8 cellular contexts compared by ENCODE assay signal in the genomic region with DNA sequence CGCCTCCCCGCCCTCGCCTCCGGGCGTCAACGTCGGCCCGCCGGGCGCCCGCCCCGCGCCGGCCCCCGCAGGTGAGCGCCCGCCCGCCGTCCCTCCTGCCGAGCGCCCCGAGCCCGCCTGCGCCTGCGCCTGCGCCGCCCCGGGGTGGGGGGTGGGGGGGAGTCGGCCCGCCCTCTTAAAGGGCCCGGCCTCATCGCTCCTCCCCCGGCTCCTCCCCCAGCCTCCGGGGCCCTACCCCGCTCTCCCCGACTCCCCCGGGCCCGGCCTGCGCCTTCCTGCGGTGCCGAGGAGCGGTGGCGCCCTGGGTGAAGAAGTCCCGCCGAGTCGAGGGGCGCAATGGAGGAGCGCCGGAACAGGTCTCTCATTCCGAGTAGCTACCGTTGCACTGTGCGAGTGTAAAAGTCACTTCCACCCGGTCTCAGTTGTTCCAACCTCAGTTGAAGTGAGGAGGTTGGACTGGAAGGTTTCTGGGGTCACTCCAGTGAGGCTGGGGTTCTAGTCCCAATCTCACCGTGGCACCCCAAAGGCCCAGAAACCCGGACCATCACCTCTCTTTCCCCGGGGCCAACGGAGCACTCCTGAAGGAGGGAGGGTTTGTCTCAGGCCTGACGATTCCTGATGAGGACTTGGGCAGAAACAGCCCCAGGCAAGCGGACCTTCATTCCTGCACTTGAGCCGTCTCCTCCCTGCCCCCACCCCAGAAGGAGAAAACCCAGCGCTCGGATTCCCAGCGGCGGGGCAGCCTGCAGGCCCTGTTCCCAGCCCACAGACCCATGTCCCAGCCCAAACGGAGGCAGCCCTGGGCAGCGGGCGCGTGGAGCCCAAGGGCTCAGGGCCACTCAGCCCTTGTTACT. TPM values are rescaled to one million over a fixed set of nuclear protein-coding genes. Genes with fewer than 3 reads are reported as not detected.
A peak's percentile ranks its signal among the peaks of the same experiment; 100 is the strongest.
DNase-seq lines count a peak whose midpoint lies in the region; ATAC-seq and TF ChIP-seq lines count a peak whose summit lies in the region.

No MANE protein-coding gene starts in this region.

- no peaks in the 10 kb centered on the region for H3K9me3 ChIP-seq in ES-I3 (ENCODE audit: control insufficient read depth, insufficient read depth, low read length)
- no peaks in the 10 kb centered on the region for H3K9me3 ChIP-seq in SU-DHL-6 (ENCODE audit: insufficient read depth, low read length)
- no peaks in the 10 kb centered on the region for H3K9me3 ChIP-seq in adipocyte (ENCODE audit: control insufficient read depth, low read length)
- no peaks in the 10 kb centered on the region for H3K9me3 ChIP-seq in heart right ventricle
- H3K9me3 ChIP-seq in upper lobe of left lung: no peaks in the 10 kb centered on the region

- H3F3A ChIP-seq in SU-DHL-6 (ENCODE audit: insufficient read depth): peaks cover 36% of the 10 kb centered on the region

- ATAC-seq in heart right ventricle: peak; percentile 80 to 92 (median 88)
- ATAC-seq in upper lobe of left lung (ENCODE audit: low FRiP score in 2 of 2): peak; percentile 82 to 88

- H3K27me3 ChIP-seq in SU-DHL-6 (ENCODE audit: low read length) (no peaks in the 10 kb centered on the region), adipocyte (replicated peaks; ENCODE audit: control insufficient read depth, insufficient read depth, low read length) (no peaks in the 10 kb centered on the region), heart right ventricle (no peaks in the 10 kb centered on the region), upper lobe of left lung (no peaks in the 10 kb centered on the region)

- TF ChIP-seq CTCF in SU-DHL-6 (IDR thresholded peaks at IDR 0.05; ENCODE audit: insufficient read depth, low read length, poor library complexity, severe bottlenecking) (no peak), heart right ventricle (IDR thresholded peaks at IDR 0.05) (no peak), upper lobe of left lung (IDR thresholded peaks at IDR 0.05) (no peak)

- H4K20me1 ChIP-seq in SU-DHL-6 (ENCODE audit: low read depth, low read length): no peaks in the 10 kb centered on the region

- no peaks in the 10 kb centered on the region for H3K9me2 ChIP-seq in SU-DHL-6 (replicated peaks; ENCODE audit: insufficient read depth, low read length)

- no peaks in the 10 kb centered on the region for H3K36me3 ChIP-seq in ES-I3 (ENCODE audit: insufficient read depth, low read length)
- H3K36me3 ChIP-seq in SU-DHL-6 (ENCODE audit: low read length): no peaks in the 10 kb centered on the region
- H3K36me3 ChIP-seq in adipocyte (ENCODE audit: control insufficient read depth, insufficient read depth, low read length, severe bottlenecking): no peaks in the 10 kb centered on the region
- no peaks in the 10 kb centered on the region for H3K36me3 ChIP-seq in heart right ventricle
- H3K36me3 ChIP-seq in upper lobe of left lung: no peaks in the 10 kb centered on the region

- WGBS in heart right ventricle, 2 donors: 16 to 20% methylated on average over 48 to 61 of the region's 68 CpGs
- 11 to 50% methylated on average over 12 to 19 of the region's 68 CpGs for WGBS in upper lobe of left lung, 2 donors

- H3K27ac ChIP-seq in SU-DHL-6 (ENCODE audit: low read depth, low read length) (peak overlapping the region; percentile 4; the same call in 1 of the 2 replicates), heart right ventricle (peak overlapping the region in 9 of 10 donors; percentile 26 to 75 (median 64)), upper lobe of left lung (peak overlapping the region; percentile 41 to 93 (median 72))

- peak; percentile 81 for DNase-seq in HEK293T (ENCODE audit: extremely low spot score)
- DNase-seq in NCI-H1092 (lab: John Stamatoyannopoulos, UW): peak; percentile 70
- peak; percentile 93 for DNase-seq in adipocyte (ENCODE audit: low read depth)
- DNase-seq in heart right ventricle: peak; percentile 84 to 89
- peak; percentile 77 to 98 (median 86) for DNase-seq in posterior cingulate gyrus
- peak; percentile 91 to 96 for DNase-seq in upper lobe of left lung

- CTCF ChIA-PET in HEK293T (lab: Yijun Ruan, JAX): no interaction called here

- peak overlapping the region; percentile 45 for H3K4me2 ChIP-seq in SU-DHL-6 (ENCODE audit: low read depth, low read length, poor library complexity, severe bottlenecking)

- intact Hi-C loops in heart right ventricle (cut with DNase I) (loop anchor here in 2 of 10 donors (5.0 kb wide), 2 partner anchors 48 to 53 kb away; no protein-coding TSS in a partner anchor), posterior cingulate gyrus (cut with DNase I) (no loop called here)

- POLR2A ChIA-PET in HEK293T (lab: Yijun Ruan, JAX): interaction anchor here (1.3 kb wide), 1 partner anchor 11 kb away, joined by 3 read pairs; no protein-coding TSS in a partner anchor

- peak overlapping the region; percentile 34 for H3K4me3 ChIP-seq in SU-DHL-6 (ENCODE audit: insufficient read depth, low read length, poor library complexity, severe bottlenecking)
- peak overlapping the region; percentile 81 for H3K4me3 ChIP-seq in adipocyte (ENCODE audit: low read length)
- peak overlapping the region in 9 of 10 donors; percentile 58 to 89 (median 66) for H3K4me3 ChIP-seq in heart right ventricle
- peak overlapping the region in 3 of 4 donors; percentile 82 to 91 (median 89) for H3K4me3 ChIP-seq in upper lobe of left lung

- peak in 1 of 4 donors; percentile 51 for TF ChIP-seq POLR2A in upper lobe of left lung (IDR thresholded peaks at IDR 0.05)

- peak overlapping the region; percentile 49 for H2AFZ ChIP-seq in SU-DHL-6 (ENCODE audit: low read depth, low read length, severe bottlenecking)

- peaks cover 18% of the 10 kb centered on the region for H3K79me2 ChIP-seq in SU-DHL-6 (ENCODE audit: insufficient read depth, low read length)

- H3K4me1 ChIP-seq in ES-I3 (ENCODE audit: insufficient read depth, low read length): peaks cover 26% of the 10 kb centered on the region
- H3K4me1 ChIP-seq in adipocyte (ENCODE audit: control insufficient read depth, insufficient read depth, low read length): peaks cover 36% of the 10 kb centered on the region
- H3K4me1 ChIP-seq in heart right ventricle: peaks cover 12 to 52% (median 31%) of the 10 kb centered on the region in 9 donors
- H3K4me1 ChIP-seq in upper lobe of left lung: peaks cover 31 to 48% (median 39%) of the 10 kb centered on the region in 4 donors

- TF ChIP-seq EP300 in upper lobe of left lung (IDR thresholded peaks at IDR 0.05): no peak

- peak overlapping the region; percentile 69 for H3K9ac ChIP-seq in ES-I3 (ENCODE audit: low read depth, low read length)
- H3K9ac ChIP-seq in SU-DHL-6 (ENCODE audit: low read length): peak overlapping the region; percentile 44
- H3K9ac ChIP-seq in adipocyte (ENCODE audit: low read length): peak overlapping the region; percentile 84

TF ChIP-seq in HEK293T, 16 proteins besides CTCF, POLR2A, EP300 and RAD21:
- TF ChIP-seq NFRKB (IDR thresholded peaks at IDR 0.05) (no peak), ARNT (IDR thresholded peaks at IDR 0.05) (no peak)

RNA-seq across cellular contexts. Expression of a gene that starts 1.5 kb away (rescaled TPM):
- 10 to 100 TPM; 17.6 to 47.3 (median 32.2) TPM for total RNA-seq in heart right ventricle
- 10 to 100 TPM; 31.3 to 48.3 TPM for polyA plus RNA-seq in heart right ventricle
- total RNA-seq in upper lobe of left lung: 100 to 1,000 TPM in 2 of 6 donors, 10 to 100 TPM in 4; 18.7 to 171 (median 70.1) TPM

Comparison
In these comparisons a context has a peak if more than half of its experiments do, and no peak if none do; other contexts are left out.
1. Peak in every context shown above with its lines: DNase-seq, ATAC-seq, H3K4me3 ChIP-seq and H3K27ac ChIP-seq.
2. H3K27ac ChIP-seq: peak in every context shown above with its lines; median percentile 72 in upper lobe of left lung; 64 in heart right ventricle; 4 in SU-DHL-6.
3. H3K4me3 ChIP-seq: peak in every context shown above with its lines; median percentile 89 in upper lobe of left lung; 81 in adipocyte; 66 in heart right ventricle; 34 in SU-DHL-6.